Comparison of ENCODE assay signal across 8 cellular contexts in the genomic region with DNA sequence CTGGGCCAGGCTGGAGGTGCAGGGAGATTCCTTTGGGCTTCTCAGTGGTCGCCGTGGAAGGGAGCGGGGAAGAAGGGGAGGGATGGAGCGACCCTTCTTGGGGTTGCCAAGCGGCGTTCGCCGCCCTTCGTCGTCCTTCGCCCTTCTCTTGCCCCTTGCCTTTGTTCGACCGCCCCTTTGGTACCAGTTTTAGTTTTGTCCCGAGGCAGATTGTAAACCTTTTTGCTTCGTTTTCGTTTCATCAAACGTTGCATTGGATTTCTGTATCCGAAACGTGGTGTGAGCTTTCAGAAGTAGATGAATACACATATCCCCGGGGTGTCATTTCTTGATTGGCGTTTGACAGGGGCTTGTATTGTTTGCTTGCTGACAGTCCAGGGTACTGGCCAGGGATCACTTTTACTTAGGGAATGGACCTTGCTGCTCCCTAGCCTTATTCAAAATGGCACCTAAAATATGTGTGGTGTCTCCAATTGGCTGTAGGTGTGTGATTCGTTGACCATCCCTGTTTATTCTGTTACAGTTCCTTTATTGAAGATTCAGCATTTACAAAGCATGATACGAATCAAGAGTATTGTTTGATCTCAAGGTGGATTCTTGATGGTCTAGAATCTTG. TPM values are rescaled to one million over a fixed set of nuclear protein-coding genes. Genes with fewer than 3 reads are reported as not detected.
DNase-seq lines count a peak whose midpoint lies in the region; ATAC-seq, FAIRE-seq and TF ChIP-seq lines count a peak whose summit lies in the region.

No MANE protein-coding gene starts in this region.

- no peaks in the 10 kb centered on the region for H3K27me3 Mint-ChIP-seq in CD4-positive, alpha-beta memory T cell
- peaks cover 6% of the 10 kb centered on the region for H3K27me3 Mint-ChIP-seq in neural progenitor cell (ENCODE audit: insufficient read depth, low read depth)

- H4K20me1 ChIP-seq in neural progenitor cell (ENCODE audit: low read depth) = peaks cover 35% of the 10 kb centered on the region

- POLR2A ChIA-PET in CD4-positive, alpha-beta memory T cell (lab: Charles Lee; ENCODE audit: partially characterized antibody) = interaction anchor here (1.2 to 3.3 kb wide), 2 partner anchors 8 to 109 kb away, joined by 4 to 34 read pairs; partner anchors contain the start of gene THOC1

- H3K4me3 ChIP-seq in CD4-positive, alpha-beta memory T cell (ENCODE audit: low read length in 2 of 2) = peak overlapping the region; percentile 18 to 81
- peak overlapping the region; percentile 94 for H3K4me3 ChIP-seq in neural progenitor cell

- no peak for TF ChIP-seq CTCF in neural progenitor cell (IDR thresholded peaks at IDR 0.05)

- peaks cover 6% of the 10 kb centered on the region for H3K36me3 ChIP-seq in CD4-positive, alpha-beta memory T cell (ENCODE audit: insufficient read depth, low read length)
- peaks cover 3% of the 10 kb centered on the region for H3K36me3 ChIP-seq in neural progenitor cell

- H3K9me3 ChIP-seq in CD4-positive, alpha-beta memory T cell (ENCODE audit: control insufficient read depth in 1 of 2, low read length in 2 of 2) = no peaks in the 10 kb centered on the region
- no peaks in the 10 kb centered on the region for H3K9me3 ChIP-seq in neural progenitor cell (ENCODE audit: low read depth)

- peaks cover 19 to 38% (median 30%) of the 10 kb centered on the region in 4 donors for H3K4me1 Mint-ChIP-seq in CD4-positive, alpha-beta memory T cell
- H3K4me1 Mint-ChIP-seq in neural progenitor cell = peaks cover 16% of the 10 kb centered on the region

- CTCF ChIA-PET in CD4-positive, alpha-beta memory T cell (lab: Charles Lee; ENCODE audit: partially characterized antibody) = no interaction called here

- no peaks in the 10 kb centered on the region for H3K9me3 Mint-ChIP-seq in CD4-positive, alpha-beta memory T cell
- H3K9me3 Mint-ChIP-seq in neural progenitor cell = no peaks in the 10 kb centered on the region

- H2AFZ ChIP-seq in neural progenitor cell (replicated peaks) = peak overlapping the region; percentile 81

- H3K4me3 Mint-ChIP-seq in CD4-positive, alpha-beta memory T cell = peak overlapping the region; percentile 88 to 98 (median 96)
- H3K4me3 Mint-ChIP-seq in neural progenitor cell = peak overlapping the region; percentile 96

- ATAC-seq in SK-N-SH treated with all-trans-retinoic acid at 6 μM for 48 hours (peak; percentile 31), GM18519 (IDR thresholded peaks at IDR 0.05; ENCODE audit: low FRiP score, unreplicated experiment) (no peak)

- no peaks in the 10 kb centered on the region for H3K27me3 ChIP-seq in CD4-positive, alpha-beta memory T cell (ENCODE audit: insufficient read depth, low read length)
- peaks cover 10% of the 10 kb centered on the region for H3K27me3 ChIP-seq in neural progenitor cell

- peaks cover 29% of the 10 kb centered on the region for H3K4me1 ChIP-seq in CD4-positive, alpha-beta memory T cell (ENCODE audit: insufficient read depth, low read length)
- peaks cover 9% of the 10 kb centered on the region for H3K4me1 ChIP-seq in neural progenitor cell

- H3K27ac Mint-ChIP-seq in CD4-positive, alpha-beta memory T cell = peak overlapping the region; percentile 78 to 98 (median 95)
- peak overlapping the region; percentile 80 for H3K27ac Mint-ChIP-seq in neural progenitor cell

- no peaks in the 10 kb centered on the region for H3F3A ChIP-seq in neural progenitor cell (ENCODE audit: low read depth)

- peak overlapping the region; percentile 81 for H3K27ac ChIP-seq in CD4-positive, alpha-beta memory T cell (ENCODE audit: low read depth, low read length)
- peak overlapping the region; percentile 90 for H3K27ac ChIP-seq in neural progenitor cell

- intact Hi-C loops in CD4-positive, alpha-beta memory T cell (cut with micrococcal nuclease) = no loop called here

- FAIRE-seq in H54 (lab: Jason Lieb, UNC) = peak; percentile 11

- H3K79me2 ChIP-seq in neural progenitor cell (ENCODE audit: low read depth) = peaks cover 57% of the 10 kb centered on the region

- TF ChIP-seq POLR2A in H54 (IDR thresholded peaks at IDR 0.05; ENCODE audit: low read depth, low read length) = no peak
- no peak for TF ChIP-seq POLR2A in erythroblast (IDR thresholded peaks at IDR 0.05; ENCODE audit: low read length)

- DNase-seq in CD4-positive, alpha-beta memory T cell = peak in 1 of 5 donors; percentile 3
- DNase-seq in H54 (ENCODE audit: insufficient read length, low spot score) (peak; percentile 23), erythroblast (lab: John Stamatoyannopoulos, UW) (peak; percentile 70 to 86), neural progenitor cell (ENCODE audit: low spot score) (peak; percentile 46), NK-92 (lab: John Stamatoyannopoulos, UW; ENCODE audit: unreplicated experiment) (no peak)
- no peak for DNase-seq in activated CD4-positive, CD25-positive, alpha-beta regulatory T cell (lab: John Stamatoyannopoulos, UW)

- peak overlapping the region; percentile 92 for H3K9ac ChIP-seq in neural progenitor cell

- H3K4me2 ChIP-seq in neural progenitor cell = peak overlapping the region; percentile 85

- H3K36me3 Mint-ChIP-seq in CD4-positive, alpha-beta memory T cell = peaks cover 5 to 13% of the 10 kb centered on the region in 2 donors
- H3K36me3 Mint-ChIP-seq in neural progenitor cell = peaks cover 17% of the 10 kb centered on the region

TF ChIP-seq in SK-N-SH treated with all-trans-retinoic acid at 6 μM for 48 hours, 23 proteins besides CTCF, POLR2A, EP300 and RAD21:
- TF ChIP-seq ISL1 (CRISPR knock-in tag; IDR thresholded peaks at IDR 0.05) = no peak
- no peak for TF ChIP-seq TCF4 (CRISPR knock-in tag; IDR thresholded peaks at IDR 0.05; ENCODE audit: borderline replicate concordance)
- TF ChIP-seq ZC3H10 (CRISPR knock-in tag; IDR thresholded peaks at IDR 0.05) = no peak
- TF ChIP-seq ARNTL (CRISPR knock-in tag; IDR thresholded peaks at IDR 0.05; ENCODE audit: borderline replicate concordance, low read depth) = no peak
- no peak for TF ChIP-seq RARB (CRISPR knock-in tag; IDR thresholded peaks at IDR 0.05)
- no peak for TF ChIP-seq GLIS3 (CRISPR knock-in tag; IDR thresholded peaks at IDR 0.05)
- TF ChIP-seq OSR1 (CRISPR knock-in tag; IDR thresholded peaks at IDR 0.05) = no peak
- no peak for TF ChIP-seq BACH2 (CRISPR knock-in tag; IDR thresholded peaks at IDR 0.05; ENCODE audit: borderline replicate concordance)
- TF ChIP-seq, protein P1, sequence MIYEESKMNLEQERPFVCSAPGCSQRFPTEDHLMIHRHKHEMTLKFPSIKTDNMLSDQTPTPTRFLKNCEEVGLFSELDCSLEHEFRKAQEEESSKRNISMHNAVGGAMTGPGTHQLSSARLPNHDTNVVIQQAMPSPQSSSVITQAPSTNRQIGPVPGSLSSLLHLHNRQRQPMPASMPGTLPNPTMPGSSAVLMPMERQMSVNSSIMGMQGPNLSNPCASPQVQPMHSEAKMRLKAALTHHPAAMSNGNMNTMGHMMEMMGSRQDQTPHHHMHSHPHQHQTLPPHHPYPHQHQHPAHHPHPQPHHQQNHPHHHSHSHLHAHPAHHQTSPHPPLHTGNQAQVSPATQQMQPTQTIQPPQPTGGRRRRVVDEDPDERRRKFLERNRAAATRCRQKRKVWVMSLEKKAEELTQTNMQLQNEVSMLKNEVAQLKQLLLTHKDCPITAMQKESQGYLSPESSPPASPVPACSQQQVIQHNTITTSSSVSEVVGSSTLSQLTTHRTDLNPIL (CRISPR knock-in tag; IDR thresholded peaks at IDR 0.05; ENCODE audit: low read depth) = no peak
- TF ChIP-seq, protein P2, sequence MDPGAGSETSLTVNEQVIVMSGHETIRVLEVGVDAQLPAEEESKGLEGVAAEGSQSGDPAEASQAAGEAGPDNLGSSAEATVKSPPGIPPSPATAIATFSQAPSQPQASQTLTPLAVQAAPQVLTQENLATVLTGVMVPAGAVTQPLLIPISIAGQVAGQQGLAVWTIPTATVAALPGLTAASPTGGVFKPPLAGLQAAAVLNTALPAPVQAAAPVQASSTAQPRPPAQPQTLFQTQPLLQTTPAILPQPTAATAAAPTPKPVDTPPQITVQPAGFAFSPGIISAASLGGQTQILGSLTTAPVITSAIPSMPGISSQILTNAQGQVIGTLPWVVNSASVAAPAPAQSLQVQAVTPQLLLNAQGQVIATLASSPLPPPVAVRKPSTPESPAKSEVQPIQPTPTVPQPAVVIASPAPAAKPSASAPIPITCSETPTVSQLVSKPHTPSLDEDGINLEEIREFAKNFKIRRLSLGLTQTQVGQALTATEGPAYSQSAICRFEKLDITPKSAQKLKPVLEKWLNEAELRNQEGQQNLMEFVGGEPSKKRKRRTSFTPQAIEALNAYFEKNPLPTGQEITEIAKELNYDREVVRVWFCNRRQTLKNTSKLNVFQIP (CRISPR knock-in tag; IDR thresholded peaks at IDR 0.05; ENCODE audit: borderline replicate concordance, low read depth) = no peak
- no peak for TF ChIP-seq ZFP30 (CRISPR knock-in tag; IDR thresholded peaks at IDR 0.05)
- no peak for TF ChIP-seq CSRNP3 (CRISPR knock-in tag; IDR thresholded peaks at IDR 0.05)

RNA-seq across cellular contexts. Expression of gene USP14, which starts 0.8 kb away (rescaled TPM):
- 10 to 100 TPM; 42.6 to 43.6 TPM for total RNA-seq in CD4-positive, alpha-beta memory T cell
- polyA plus RNA-seq in CD4-positive, alpha-beta memory T cell = 10 to 100 TPM; 33.3 to 55.9 TPM
- total RNA-seq in neural progenitor cell (ENCODE audit: low replicate concordance) = 22.1 and 38.9 TPM in 2 replicates

Comparison
In these comparisons a context has a peak if more than half of its experiments do, and no peak if none do; other contexts are left out.
1. DNase-seq: peak in H54 (single experiment), erythroblast (2 of 2) and neural progenitor cell (single experiment); none in NK-92 (single experiment) and activated CD4-positive, CD25-positive, alpha-beta regulatory T cell (0 of 4).